ENCODE assay signal across 8 cellular contexts in the genomic region with DNA sequence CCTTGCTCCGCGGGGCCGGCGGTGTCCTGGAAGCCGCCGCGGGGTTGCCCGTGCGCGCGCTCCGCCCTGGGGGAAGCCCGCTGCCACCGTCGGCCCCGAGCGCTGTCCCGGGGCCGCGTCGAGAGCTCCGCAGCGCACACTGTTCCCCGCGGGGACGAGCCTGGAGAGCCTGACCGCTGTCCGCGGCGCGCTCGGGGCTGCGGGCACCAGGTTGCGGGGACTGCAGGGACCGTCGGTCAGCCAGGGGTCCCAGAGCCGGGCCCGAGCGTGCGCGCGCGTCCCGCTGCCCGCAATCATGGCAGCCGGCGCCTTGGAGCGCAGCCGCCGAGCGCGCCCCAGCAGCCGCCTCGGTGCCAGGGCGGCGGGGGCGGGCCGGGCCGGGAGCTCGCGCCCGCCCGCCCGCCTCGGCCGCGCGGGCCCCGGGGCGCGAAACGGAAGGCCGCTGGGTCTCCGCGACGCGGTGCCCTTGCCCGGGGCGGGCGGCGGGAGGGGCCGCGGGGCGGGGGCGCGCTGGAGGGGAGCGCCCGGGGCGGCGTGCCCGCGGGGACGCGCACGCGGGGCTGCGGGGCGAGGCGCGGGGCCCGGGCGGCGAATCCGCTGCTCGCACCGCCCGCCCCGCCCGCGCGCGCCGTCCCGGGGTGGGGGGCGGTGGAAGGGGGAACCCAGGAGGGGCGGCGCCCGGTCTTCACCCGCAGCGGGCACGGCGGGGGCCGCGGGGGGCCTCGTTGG.
DNase-seq lines count a peak whose midpoint lies in the region; ATAC-seq lines count a peak whose summit lies in the region.

No MANE protein-coding gene starts in this region.

- H2AFZ ChIP-seq in neuron (ENCODE audit: low read depth, low read length), result no peak overlapping the region

- no peak overlapping the region for H3K27ac Mint-ChIP-seq in activated T-cell treated with anti-CD3 and anti-CD28 coated beads, Interleukin-2, amount 50 U/mL, for 72 hours

- DNase-seq in AG08396 (ENCODE audit: low spot score), result peak; percentile 79
- peak; percentile 32 for DNase-seq in NCI-H345 treated with DMSO at 0.1 percent for 48 hours (lab: John Stamatoyannopoulos, UW; ENCODE audit: unreplicated experiment)
- peak; percentile 53 to 72 for DNase-seq in activated T-cell treated with anti-CD3 and anti-CD28 coated beads, Interleukin-2, amount 50 U/mL, for 72 hours
- DNase-seq in globus pallidus (ENCODE audit: low spot score), result peak; percentile 91
- peak; percentile 77 to 86 for DNase-seq in aorta
- no peak for DNase-seq in retina

- WGBS in aorta, 2 donors, result 1% methylated on average over 76 to 125 of the region's 125 CpGs

- H3K27me3 ChIP-seq in neuron (ENCODE audit: insufficient read depth, low read length), result peaks cover 92% of the 10 kb centered on the region
- no peaks in the 10 kb centered on the region for H3K27me3 ChIP-seq in aorta (ENCODE audit: control insufficient read depth in 1 of 2, insufficient read depth in 2 of 2, low read length in 1 of 2)

- H3K4me3 ChIP-seq in neuron (ENCODE audit: low read length) (peak overlapping the region; percentile 34), aorta (ENCODE audit: low read length in 2 of 2) (peak overlapping the region; percentile 63 to 95)

- H3K4me1 ChIP-seq in neuron (ENCODE audit: insufficient read depth, low read length), result no peaks in the 10 kb centered on the region
- peaks cover 0 to 3% of the 10 kb centered on the region in 2 donors for H3K4me1 ChIP-seq in aorta (ENCODE audit: control insufficient read depth in 1 of 2, insufficient read depth in 2 of 2, low read length in 2 of 2)

- intact Hi-C loops in aorta (cut with DNase I), result loop anchor here (5.0 kb wide), 3 partner anchors 36 to 64 kb away; no protein-coding TSS in a partner anchor

- H3K36me3 ChIP-seq in neuron (ENCODE audit: insufficient read depth, low read length) (no peaks in the 10 kb centered on the region), aorta (ENCODE audit: control insufficient read depth in 1 of 2, insufficient read depth in 2 of 2, low read length in 1 of 2) (no peaks in the 10 kb centered on the region)

- no peaks in the 10 kb centered on the region for H3K27me3 Mint-ChIP-seq in activated T-cell treated with anti-CD3 and anti-CD28 coated beads, Interleukin-2, amount 50 U/mL, for 72 hours (ENCODE audit: low read depth)

- H3K4me1 Mint-ChIP-seq in activated T-cell treated with anti-CD3 and anti-CD28 coated beads, Interleukin-2, amount 50 U/mL, for 72 hours (ENCODE audit: low read depth), result peaks cover 44% of the 10 kb centered on the region

- peak; percentile 32 for ATAC-seq in GM19025 (IDR thresholded peaks at IDR 0.05; ENCODE audit: low read depth, unreplicated experiment)
- ATAC-seq in activated T-cell treated with anti-CD3 and anti-CD28 coated beads, Interleukin-2, amount 50 U/mL, for 72 hours (replicated peaks in 1 of 2), result peak; percentile 65 to 68
- peak; percentile 45 for ATAC-seq in aorta (ENCODE audit: low FRiP score)

- H3K9me3 ChIP-seq in neuron (ENCODE audit: low read length) (no peaks in the 10 kb centered on the region), aorta (ENCODE audit: control insufficient read depth, low read length) (no peaks in the 10 kb centered on the region)

- peak overlapping the region; percentile 88 to 90 for H3K4me3 Mint-ChIP-seq in activated T-cell treated with anti-CD3 and anti-CD28 coated beads, Interleukin-2, amount 50 U/mL, for 72 hours

- H3K36me3 Mint-ChIP-seq in activated T-cell treated with anti-CD3 and anti-CD28 coated beads, Interleukin-2, amount 50 U/mL, for 72 hours (ENCODE audit: insufficient read depth in 2 of 2), result peaks cover 1 to 2% of the 10 kb centered on the region in 2 donors

- H3K27ac ChIP-seq in aorta (ENCODE audit: low read depth in 1 of 2, low read length in 2 of 2), result peak overlapping the region; percentile 98

- no peaks in the 10 kb centered on the region for H3K9me3 Mint-ChIP-seq in activated T-cell treated with anti-CD3 and anti-CD28 coated beads, Interleukin-2, amount 50 U/mL, for 72 hours
